9 cellular contexts compared by ENCODE assay signal in the genomic region with DNA sequence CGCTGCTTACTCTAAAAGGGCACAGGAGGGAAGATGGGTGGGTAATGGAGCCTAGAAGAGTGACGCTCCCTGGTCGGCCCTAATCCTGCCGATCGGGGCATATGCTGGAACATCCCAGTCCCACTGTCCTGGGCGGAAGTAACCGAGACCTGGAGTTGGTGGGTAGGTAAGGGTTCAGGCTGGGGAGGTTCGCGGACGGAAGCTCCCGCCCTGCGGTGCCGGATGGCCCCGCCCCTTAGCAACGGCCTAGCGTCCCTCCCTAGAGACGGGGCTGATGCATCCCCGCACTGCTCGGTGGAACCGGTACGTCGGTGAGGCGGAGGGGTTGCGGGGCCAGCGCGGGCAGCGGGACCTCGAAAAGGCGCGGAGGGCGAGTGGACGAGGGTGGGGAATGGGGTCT. TPM values are rescaled to one million over a fixed set of nuclear protein-coding genes. Genes with fewer than 3 reads are reported as not detected.
DNase-seq lines count a peak whose midpoint lies in the region; ATAC-seq and TF ChIP-seq lines count a peak whose summit lies in the region.
"Had no signal": no experiment of that assay in that cellular context is flagged by ENCODE, and none has a peak within 500 bp of the region (broad histone marks: within the 10 kb centered on the region; RNA-seq: fewer than 3 reads in every experiment).

No MANE protein-coding gene starts in this region.

- CTCF ChIA-PET in MCF 10A (lab: Yijun Ruan, JAX): interaction anchor here (0.5 to 1.1 kb wide), 3 partner anchors 20 to 97 kb away, joined by 3 read pairs; no protein-coding TSS in a partner anchor
- CTCF ChIA-PET in activated CD8-positive, alpha-beta T cell treated with anti-CD3 and anti-CD28 coated beads, Interleukin-2, amount 10 ng/mL, durations not matched to agents 7 days and 5 days (lab: Charles Lee): interaction anchor here (1.4 to 6.6 kb wide), 3 partner anchors 21 to 97 kb away, joined by 3 to 41 read pairs (median 6); no protein-coding TSS in a partner anchor

- H3K9me3 Mint-ChIP-seq in MCF 10A (ENCODE audit: unreplicated experiment) (no peaks in the 10 kb centered on the region), naive B cell (no peaks in the 10 kb centered on the region)
- H3K9me3 Mint-ChIP-seq in activated CD8-positive, alpha-beta T cell treated with anti-CD3 and anti-CD28 coated beads, Interleukin-2, amount 10 ng/mL, durations not matched to agents 7 days and 5 days (ENCODE audit: insufficient read depth): no peaks in the 10 kb centered on the region

- H3K4me1 Mint-ChIP-seq in MCF 10A (ENCODE audit: insufficient read depth, unreplicated experiment) (no peaks in the 10 kb centered on the region), naive B cell (peaks cover 28 to 36% (median 34%) of the 10 kb centered on the region in 3 donors)
- H3K4me1 Mint-ChIP-seq in activated CD8-positive, alpha-beta T cell treated with anti-CD3 and anti-CD28 coated beads, Interleukin-2, amount 10 ng/mL, durations not matched to agents 7 days and 5 days (ENCODE audit: low read depth): peaks cover 25% of the 10 kb centered on the region

- peak; percentile 97 for ATAC-seq in activated CD8-positive, alpha-beta T cell treated with anti-CD3 and anti-CD28 coated beads, Interleukin-2, amount 10 ng/mL, durations not matched to agents 7 days and 5 days
- ATAC-seq in naive B cell (ENCODE audit: low read depth in 2 of 2) (peak; percentile 80 to 83), HG02973 (IDR thresholded peaks at IDR 0.05; ENCODE audit: unreplicated experiment) (no peak)

- intact Hi-C loops in breast epithelium (cut with DNase I; ENCODE audit: low total_unique reads): no loop called here
- intact Hi-C loops in MCF 10A (cut with micrococcal nuclease): no loop called here

- H3K27me3 ChIP-seq in breast epithelium: no peaks in the 10 kb centered on the region
- H3K27me3 ChIP-seq in endocrine pancreas (ENCODE audit: control insufficient read depth, insufficient read depth, low read length): no peaks in the 10 kb centered on the region

- H3K27ac Mint-ChIP-seq in MCF 10A (ENCODE audit: low read depth, unreplicated experiment): no peak overlapping the region
- H3K27ac Mint-ChIP-seq in activated CD8-positive, alpha-beta T cell treated with anti-CD3 and anti-CD28 coated beads, Interleukin-2, amount 10 ng/mL, durations not matched to agents 7 days and 5 days: no peak overlapping the region
- H3K27ac Mint-ChIP-seq in naive B cell: peak overlapping the region in 4 of 6 donors; percentile 41 to 83 (median 64)

- H3K36me3 ChIP-seq in breast epithelium: no peaks in the 10 kb centered on the region
- H3K36me3 ChIP-seq in endocrine pancreas (ENCODE audit: control insufficient read depth, insufficient read depth, low read length): no peaks in the 10 kb centered on the region

- peak overlapping the region in 1 of 2 donors; percentile 43 for H3K27ac ChIP-seq in breast epithelium
- H3K27ac ChIP-seq: C4-2B had no signal

- H3K36me3 Mint-ChIP-seq in MCF 10A (ENCODE audit: insufficient read depth, unreplicated experiment) (no peaks in the 10 kb centered on the region), naive B cell (no peaks in the 10 kb centered on the region)
- H3K36me3 Mint-ChIP-seq in activated CD8-positive, alpha-beta T cell treated with anti-CD3 and anti-CD28 coated beads, Interleukin-2, amount 10 ng/mL, durations not matched to agents 7 days and 5 days (ENCODE audit: low read depth): no peaks in the 10 kb centered on the region

- TF ChIP-seq CTCF in breast epithelium (IDR thresholded peaks at IDR 0.05) (no peak), MCF 10A (IDR thresholded peaks at IDR 0.05; ENCODE audit: unreplicated experiment) (no peak)

- no TSS peak for BruUV-seq in MCF 10A (replicated peaks; lab: Mats Ljungman, UMichigan)

- no peaks in the 10 kb centered on the region for H3K27me3 Mint-ChIP-seq in MCF 10A (ENCODE audit: insufficient read depth, unreplicated experiment)
- no peaks in the 10 kb centered on the region for H3K27me3 Mint-ChIP-seq in activated CD8-positive, alpha-beta T cell treated with anti-CD3 and anti-CD28 coated beads, Interleukin-2, amount 10 ng/mL, durations not matched to agents 7 days and 5 days (ENCODE audit: low read depth)
- H3K27me3 Mint-ChIP-seq in naive B cell: no peaks in the 10 kb centered on the region

- POLR2A ChIA-PET in MCF 10A (lab: Yijun Ruan, JAX): no interaction called here
- POLR2A ChIA-PET in activated CD8-positive, alpha-beta T cell treated with anti-CD3 and anti-CD28 coated beads, Interleukin-2, amount 10 ng/mL, durations not matched to agents 7 days and 5 days (lab: Charles Lee): interaction anchor here (0.6 kb wide), 1 partner anchor 10 kb away, joined by 4 read pairs; no protein-coding TSS in a partner anchor

- H3K4me3 Mint-ChIP-seq in MCF 10A (ENCODE audit: unreplicated experiment) (no peak overlapping the region), naive B cell (peak overlapping the region; percentile 65 to 87 (median 77))
- H3K4me3 Mint-ChIP-seq in activated CD8-positive, alpha-beta T cell treated with anti-CD3 and anti-CD28 coated beads, Interleukin-2, amount 10 ng/mL, durations not matched to agents 7 days and 5 days: peak overlapping the region; percentile 31

- no peaks in the 10 kb centered on the region for H3K9me3 ChIP-seq in breast epithelium
- H3K9me3 ChIP-seq in endocrine pancreas (ENCODE audit: control insufficient read depth, low read length): no peaks in the 10 kb centered on the region

- DNase-seq in breast epithelium (ENCODE audit: low spot score in 2 of 2) (peak; percentile 41 to 69), MCF 10A (ENCODE audit: unreplicated experiment) (no peak), naive B cell (peak; percentile 66), NCI-H1417 treated with DMSO at 0.1 percent for 48 hours (lab: John Stamatoyannopoulos, UW) (no peak)
- DNase-seq in activated CD8-positive, alpha-beta T cell treated with anti-CD3 and anti-CD28 coated beads, Interleukin-2, amount 10 ng/mL, durations not matched to agents 7 days and 5 days: peak; percentile 77
- peak; percentile 29 to 34 for DNase-seq in stimulated activated CD8-positive, alpha-beta memory T cell treated with anti-CD3 and anti-CD28 coated beads, Interleukin-7, amount 100 ng/mL, for 48 hours (ENCODE audit: extremely low read depth in 1 of 2, low read depth in 1 of 2)

- H3K4me1 ChIP-seq in breast epithelium (no peaks in the 10 kb centered on the region), endocrine pancreas (ENCODE audit: control insufficient read depth, insufficient read depth, low read length) (no peaks in the 10 kb centered on the region)

- peak overlapping the region; percentile 22 for H3K9ac ChIP-seq in endocrine pancreas (ENCODE audit: control insufficient read depth, insufficient read depth, low read length)

- H3K4me3 ChIP-seq in breast epithelium (peak overlapping the region; percentile 7 to 63 (median 44)), endocrine pancreas (ENCODE audit: control insufficient read depth, insufficient read depth, low read length) (peak overlapping the region; percentile 78)

- TF ChIP-seq POLR2A in breast epithelium (IDR thresholded peaks at IDR 0.05): no peak

RNA-seq across cellular contexts. Expression of a gene that starts 1.5 kb away (rescaled TPM):
- total RNA-seq in breast epithelium (10 to 100 TPM in 2 of 3 donors, 1 to 10 TPM in 1; 7.5 to 11.5 (median 10.8) TPM), MCF 10A (2022) (3.0 and 7.6 TPM in 2 replicates)
- total RNA-seq in activated CD8-positive, alpha-beta T cell treated with anti-CD3 and anti-CD28 coated beads, Interleukin-2, amount 10 ng/mL, durations not matched to agents 7 days and 5 days: 10 to 100 TPM; 18.1 to 20.2 TPM
- polyA plus RNA-seq in naive B cell (ENCODE audit: low read depth in 6 of 6): 1 to 10 TPM in 2 of 6 donors, under 1 TPM in 3, not detected in 1; 0.45 to 1.6 (median 0.65) TPM

RNA-seq across cellular contexts. Expression of a gene that starts 30.0 kb away (rescaled TPM):
- 10 to 100 TPM in 1 of 3 donors, 1 to 10 TPM in 2; 7.3 to 17.8 (median 9.5) TPM for total RNA-seq in breast epithelium
- total RNA-seq in MCF 10A (2022): 17.6 and 20.5 TPM in 2 replicates
- total RNA-seq in activated CD8-positive, alpha-beta T cell treated with anti-CD3 and anti-CD28 coated beads, Interleukin-2, amount 10 ng/mL, durations not matched to agents 7 days and 5 days: 10 to 100 TPM; 24.7 to 25.6 TPM
- 1 to 10 TPM; 5.5 to 8.9 (median 6.6) TPM for polyA plus RNA-seq in naive B cell (ENCODE audit: low read depth in 6 of 6)

RNA-seq across cellular contexts. Expression of a gene that starts 39.2 kb away (rescaled TPM):
- 10 to 100 TPM; 49.6 to 53.1 (median 52.1) TPM for total RNA-seq in breast epithelium
- total RNA-seq in MCF 10A (2022): 60.7 and 62.5 TPM in 2 replicates
- total RNA-seq in activated CD8-positive, alpha-beta T cell treated with anti-CD3 and anti-CD28 coated beads, Interleukin-2, amount 10 ng/mL, durations not matched to agents 7 days and 5 days: 100 to 1,000 TPM; 131 TPM
- polyA plus RNA-seq in naive B cell (ENCODE audit: low read depth in 6 of 6): 10 to 100 TPM; 24.0 to 71.6 (median 58.9) TPM

Comparison
In these comparisons a context has a peak if more than half of its experiments do, and no peak if none do; other contexts are left out.
1. DNase-seq: peak in breast epithelium (2 of 2), activated CD8-positive, alpha-beta T cell treated with anti-CD3 and anti-CD28 coated beads, Interleukin-2, amount 10 ng/mL, durations not matched to agents 7 days and 5 days (single experiment), naive B cell (single experiment) and stimulated activated CD8-positive, alpha-beta memory T cell treated with anti-CD3 and anti-CD28 coated beads, Interleukin-7, amount 100 ng/mL, for 48 hours (2 of 2); none in MCF 10A (single experiment) and NCI-H1417 treated with DMSO at 0.1 percent for 48 hours (single experiment).
2. H3K27ac Mint-ChIP-seq: peak in naive B cell (4 of 6); none in MCF 10A (single experiment) and activated CD8-positive, alpha-beta T cell treated with anti-CD3 and anti-CD28 coated beads, Interleukin-2, amount 10 ng/mL, durations not matched to agents 7 days and 5 days (single experiment).